In the genomic region with DNA sequence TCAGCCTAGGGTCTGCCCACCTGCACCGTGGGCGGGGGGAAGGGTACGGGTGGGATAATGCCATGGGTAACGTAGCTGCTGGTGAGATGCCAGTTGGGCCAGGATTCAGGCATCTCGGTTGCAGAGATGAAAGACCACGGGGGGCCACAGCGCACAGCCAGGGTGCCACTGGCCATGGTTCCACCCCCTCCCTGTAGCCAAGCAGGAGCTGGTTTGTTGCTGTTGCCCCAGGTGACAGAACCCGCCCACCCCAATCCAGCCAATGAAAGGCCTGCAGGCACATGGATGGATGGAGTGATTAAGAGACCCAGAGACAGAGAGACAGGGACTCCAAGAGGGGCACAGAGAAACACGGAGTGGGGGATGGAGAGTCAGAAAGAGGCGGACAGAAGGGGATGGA, we compare ENCODE assay signal across 11 cellular contexts. TPM values are rescaled to one million over a fixed set of nuclear protein-coding genes. Genes with fewer than 3 reads are reported as not detected.
DNase-seq lines count a peak whose midpoint lies in the region; ATAC-seq and TF ChIP-seq lines count a peak whose summit lies in the region.
"Had no signal": no experiment of that assay in that cellular context is flagged by ENCODE, and none has a peak within 500 bp of the region (broad histone marks: within the 10 kb centered on the region; RNA-seq: fewer than 3 reads in every experiment).

No MANE protein-coding gene starts in this region.

- in situ Hi-C loops in astrocyte of the cerebellum (cut with HindIII; ENCODE audit: low sequenced_read_pairs) = no loop called here

- POLR2A ChIA-PET in CD8-positive, alpha-beta T cell (lab: Charles Lee) = no interaction called here

- CTCF ChIA-PET in CD8-positive, alpha-beta T cell (lab: Charles Lee) = interaction anchor here (5.4 kb wide), 1 partner anchor 39 kb away, joined by 13 read pairs; no protein-coding TSS in a partner anchor

- no peak overlapping the region for H4K8ac ChIP-seq in trophoblast cell (ENCODE audit: low read depth, low read length)

- no peak overlapping the region for H3K4me3 ChIP-seq in CD8-positive, alpha-beta T cell (ENCODE audit: low read depth, low read length)
- H3K4me3 ChIP-seq in astrocyte of the cerebellum (ENCODE audit: low read depth, low read length) = no peak overlapping the region
- no peak overlapping the region for H3K4me3 ChIP-seq in trophoblast cell (ENCODE audit: low read depth, low read length)
- H3K4me3 ChIP-seq: hepatocyte had no signal

- peaks cover 16% of the 10 kb centered on the region for H3K79me1 ChIP-seq in trophoblast cell (ENCODE audit: low read length)

- DNase-seq in CD8-positive, alpha-beta T cell = no peak
- peak; percentile 67 for DNase-seq in GM03348 (ENCODE audit: low spot score)
- DNase-seq in astrocyte of the cerebellum (ENCODE audit: low read depth) = peak; percentile 18
- peak; percentile 72 for DNase-seq in left kidney (ENCODE audit: low read depth, low spot score)
- no peak for DNase-seq in trophoblast cell
- DNase-seq in NK-92 (lab: John Stamatoyannopoulos, UW; ENCODE audit: unreplicated experiment) = no peak
- DNase-seq: NCI-H446 treated with DMSO at 0.1 percent for 48 hours, substantia nigra had no signal

- H4K91ac ChIP-seq in trophoblast cell (ENCODE audit: low read depth, low read length) = no peak overlapping the region

- no peak overlapping the region for H3K27ac ChIP-seq in CD8-positive, alpha-beta T cell (ENCODE audit: low read depth, low read length)
- no peak overlapping the region for H3K27ac ChIP-seq in trophoblast cell (ENCODE audit: low read depth, low read length)
- H3K27ac ChIP-seq: coronary artery, hepatocyte had no signal

- H4K12ac ChIP-seq in trophoblast cell (ENCODE audit: low read depth, low read length) = no peak overlapping the region

- H2BK120ac ChIP-seq in trophoblast cell (ENCODE audit: insufficient read depth, low read length, poor library complexity) = no peak overlapping the region

- H3K9ac ChIP-seq in trophoblast cell (ENCODE audit: low read length) = no peak overlapping the region

- H3K18ac ChIP-seq in trophoblast cell (ENCODE audit: low read length) = no peak overlapping the region

- TF ChIP-seq CTCF in CD8-positive, alpha-beta T cell (IDR thresholded peaks at IDR 0.05) = no peak
- TF ChIP-seq CTCF in astrocyte of the cerebellum (IDR thresholded peaks at IDR 0.05; ENCODE audit: low read depth, low read length, missing control alignments) = no peak

- peak overlapping the region; percentile 85 for H3K4me3 Mint-ChIP-seq in CD8-positive, alpha-beta T cell

- H2AK5ac ChIP-seq in trophoblast cell (ENCODE audit: low read length) = no peak overlapping the region

- peaks cover 4% of the 10 kb centered on the region for H3K79me2 ChIP-seq in trophoblast cell (ENCODE audit: control insufficient read depth, insufficient read depth, low read length, poor library complexity)
- H3K79me2 ChIP-seq: hepatocyte had no signal

- H3K36me3 ChIP-seq in CD8-positive, alpha-beta T cell (ENCODE audit: insufficient read depth, low read length) = no peaks in the 10 kb centered on the region
- peaks cover 0 to 2% of the 10 kb centered on the region in 2 experiments for H3K36me3 ChIP-seq in trophoblast cell (ENCODE audit: control insufficient read depth in 1 of 2, insufficient read depth in 2 of 2, low read length in 2 of 2)

- no peaks in the 10 kb centered on the region for H3K27me3 ChIP-seq in CD8-positive, alpha-beta T cell (ENCODE audit: insufficient read depth, low read length)
- H3K27me3 ChIP-seq in trophoblast cell (ENCODE audit: insufficient read depth, low read length) = peaks cover 5% of the 10 kb centered on the region

- H3K14ac ChIP-seq in trophoblast cell (ENCODE audit: low read length) = no peak overlapping the region

- H2BK5ac ChIP-seq in trophoblast cell (ENCODE audit: low read depth, low read length, poor library complexity) = no peak overlapping the region

- H3K4ac ChIP-seq in trophoblast cell (ENCODE audit: low read depth, low read length) = no peak overlapping the region

- peaks cover 17% of the 10 kb centered on the region for H3K4me1 ChIP-seq in CD8-positive, alpha-beta T cell (ENCODE audit: insufficient read depth, low read length)
- H3K4me1 ChIP-seq in trophoblast cell (ENCODE audit: control insufficient read depth in 1 of 2, insufficient read depth in 2 of 2, low read length in 2 of 2) = peaks cover 6 to 17% of the 10 kb centered on the region in 2 experiments

- no peak overlapping the region for H3K27ac Mint-ChIP-seq in CD8-positive, alpha-beta T cell

- no peak overlapping the region for H2AFZ ChIP-seq in trophoblast cell (ENCODE audit: insufficient read depth, low read length, poor library complexity)
- H2AFZ ChIP-seq: hepatocyte had no signal

- H3K27me3 Mint-ChIP-seq in CD8-positive, alpha-beta T cell (ENCODE audit: low read depth) = peaks cover 38% of the 10 kb centered on the region

- peaks cover 19% of the 10 kb centered on the region for H3K4me1 Mint-ChIP-seq in CD8-positive, alpha-beta T cell (ENCODE audit: low read depth)

- no CpG with 5 or more reads among the region's 10 CpGs for whole genome bisulfite sequencing in trophoblast cell (ENCODE audit: extremely low coverage, insufficient coverage, insufficient read length)

- no peak overlapping the region for H3K23ac ChIP-seq in trophoblast cell (ENCODE audit: low read length)

- H3K4me2 ChIP-seq in trophoblast cell (ENCODE audit: low read length) = no peak overlapping the region

- H3K36me3 Mint-ChIP-seq in CD8-positive, alpha-beta T cell = no peaks in the 10 kb centered on the region

- H3K9me3 Mint-ChIP-seq in CD8-positive, alpha-beta T cell = no peaks in the 10 kb centered on the region

- H2BK12ac ChIP-seq in trophoblast cell (ENCODE audit: low read length) = no peak overlapping the region

- H3K9me3 ChIP-seq in CD8-positive, alpha-beta T cell (ENCODE audit: low read length) = no peaks in the 10 kb centered on the region
- H3K9me3 ChIP-seq in trophoblast cell (ENCODE audit: insufficient read depth, low read depth, low read length) = no peaks in the 10 kb centered on the region

- intact Hi-C loops in CD8-positive, alpha-beta T cell (cut with DNase I, micrococcal nuclease) = no loop called here

- no peak for ATAC-seq in CD8-positive, alpha-beta T cell
- no peak for ATAC-seq in GM19035 (IDR thresholded peaks at IDR 0.05; ENCODE audit: unreplicated experiment)

RNA-seq across cellular contexts. Expression of a gene that starts 1.0 kb away (rescaled TPM):
- total RNA-seq in CD8-positive, alpha-beta T cell = not detected
- 11.9 and 12.3 TPM in 2 replicates for polyA plus RNA-seq in trophoblast cell (2013)
- total RNA-seq: hepatocyte had no signal

RNA-seq across cellular contexts. Expression of a gene that starts 6.0 kb away (rescaled TPM):
- total RNA-seq in CD8-positive, alpha-beta T cell = not detected
- polyA plus RNA-seq in trophoblast cell (2013) = 7.8 and 8.7 TPM in 2 replicates

RNA-seq across cellular contexts. Expression of a gene that starts 9.7 kb away (rescaled TPM):
- not detected for total RNA-seq in CD8-positive, alpha-beta T cell
- 841 and 868 TPM in 2 replicates for polyA plus RNA-seq in trophoblast cell (2013)

RNA-seq across cellular contexts. Expression of a gene that starts 13.9 kb away (rescaled TPM):
- not detected for total RNA-seq in CD8-positive, alpha-beta T cell
- polyA plus RNA-seq in trophoblast cell (2013) = 0.01 TPM in 2 replicates
- total RNA-seq: hepatocyte had no signal
- polyA plus RNA-seq: hepatocyte had no signal

RNA-seq across cellular contexts. Expression of a gene that starts 14.9 kb away (rescaled TPM):
- total RNA-seq in CD8-positive, alpha-beta T cell = not detected
- 322 and 331 TPM in 2 replicates for polyA plus RNA-seq in trophoblast cell (2013)

Comparison
In these comparisons a context has a peak if more than half of its experiments do, and no peak if none do; other contexts are left out.
1. DNase-seq: peak in GM03348 (single experiment), astrocyte of the cerebellum (single experiment) and left kidney (single experiment); none in CD8-positive, alpha-beta T cell (0 of 7), trophoblast cell (0 of 2) and NK-92 (single experiment).